ENCODE assay signal across 10 cellular contexts in the genomic region with DNA sequence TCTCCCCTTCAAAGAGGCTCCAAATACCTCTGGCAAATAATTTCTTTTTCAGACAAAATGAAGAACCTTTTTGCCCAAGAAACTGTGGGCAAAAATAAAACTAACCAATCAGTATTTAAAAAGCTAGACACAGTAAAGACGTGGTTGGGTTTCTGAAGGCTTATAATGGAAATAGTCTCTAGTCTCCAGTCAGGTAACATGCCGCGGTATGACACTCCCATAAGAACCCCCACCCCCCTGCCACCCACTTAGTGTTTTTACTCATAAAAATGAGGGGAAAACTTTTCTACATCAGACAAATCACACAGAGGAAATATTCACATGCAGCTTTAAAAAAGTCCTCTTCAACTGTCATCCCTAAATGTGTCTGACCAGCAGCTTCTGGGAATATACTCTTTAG.
DNase-seq lines count a peak whose midpoint lies in the region; ATAC-seq and TF ChIP-seq lines count a peak whose summit lies in the region.
"Had no signal": no experiment of that assay in that cellular context is flagged by ENCODE, and none has a peak within 500 bp of the region (broad histone marks: within the 10 kb centered on the region; RNA-seq: fewer than 3 reads in every experiment).

No MANE protein-coding gene starts in this region.

- intact Hi-C loops in heart right ventricle (cut with DNase I) = loop anchor here in 4 of 10 donors (2.0 to 5.0 kb wide), 3 partner anchors 52 to 117 kb away; a partner anchor contains a TSS
- intact Hi-C loops in Right ventricle myocardium superior (cut with DNase I) = loop anchor here (10.0 kb wide), 1 partner anchor 64 kb away; no protein-coding TSS in a partner anchor

- H3K4me1 ChIP-seq in heart right ventricle (peaks cover 0 to 81% (median 25%) of the 10 kb centered on the region in 9 donors), skeletal muscle tissue (ENCODE audit: control insufficient read depth in 3 of 3, insufficient read depth in 3 of 3, low read length in 3 of 3) (peaks cover 14 to 24% (median 18%) of the 10 kb centered on the region in 3 donors), upper lobe of left lung (peaks cover 21 to 40% (median 31%) of the 10 kb centered on the region in 4 donors)

- no peak overlapping the region for H3K9ac ChIP-seq in skeletal muscle tissue (ENCODE audit: low read depth in 1 of 3, low read length in 3 of 3)

- no peak for DNase-seq in heart right ventricle
- DNase-seq in Right ventricle myocardium superior = no peak
- DNase-seq in central memory CD8-positive, alpha-beta T cell (ENCODE audit: low spot score in 2 of 2) = no peak
- DNase-seq in upper lobe of left lung = no peak
- DNase-seq in HCEC 1CT = no peak
- DNase-seq in NCI-H1694 (lab: John Stamatoyannopoulos, UW) = no peak
- DNase-seq: activated CD4-positive, CD25-positive, alpha-beta regulatory T cell had no signal

- H3K36me3 Mint-ChIP-seq in central memory CD8-positive, alpha-beta T cell (ENCODE audit: insufficient read depth) = peaks cover 19% of the 10 kb centered on the region

- H3K9me3 ChIP-seq in heart right ventricle (no peaks in the 10 kb centered on the region), skeletal muscle tissue (ENCODE audit: control insufficient read depth in 3 of 3, low read length in 3 of 3) (no peaks in the 10 kb centered on the region), upper lobe of left lung (no peaks in the 10 kb centered on the region)

- no peak for TF ChIP-seq EP300 in upper lobe of left lung (IDR thresholded peaks at IDR 0.05)

- H3K27me3 ChIP-seq in heart right ventricle = no peaks in the 10 kb centered on the region
- H3K27me3 ChIP-seq in skeletal muscle tissue (ENCODE audit: control insufficient read depth in 3 of 3, insufficient read depth in 3 of 3, low read length in 3 of 3) = no peaks in the 10 kb centered on the region
- H3K27me3 ChIP-seq in upper lobe of left lung = no peaks in the 10 kb centered on the region

- TF ChIP-seq CTCF in heart right ventricle (IDR thresholded peaks at IDR 0.05) = no peak
- no peak for TF ChIP-seq CTCF in upper lobe of left lung (IDR thresholded peaks at IDR 0.05)

- peak overlapping the region; percentile 64 for H3K27ac Mint-ChIP-seq in central memory CD8-positive, alpha-beta T cell (ENCODE audit: low read depth)

- peaks cover 0 to 48% (median 9%) of the 10 kb centered on the region in 9 donors for H3K36me3 ChIP-seq in heart right ventricle
- H3K36me3 ChIP-seq in skeletal muscle tissue (ENCODE audit: control insufficient read depth in 3 of 3, insufficient read depth in 3 of 3, low read length in 3 of 3) = peaks cover 0 to 2% (median 0%) of the 10 kb centered on the region in 3 donors
- H3K36me3 ChIP-seq in upper lobe of left lung = peaks cover 0 to 19% (median 1%) of the 10 kb centered on the region in 4 donors

- H3K4me3 Mint-ChIP-seq in central memory CD8-positive, alpha-beta T cell = peak overlapping the region; percentile 7

- H3K4me3 ChIP-seq in heart right ventricle (no peak overlapping the region), skeletal muscle tissue (ENCODE audit: low read length in 3 of 3) (no peak overlapping the region), upper lobe of left lung (no peak overlapping the region)

- H3K9me3 Mint-ChIP-seq in central memory CD8-positive, alpha-beta T cell = no peaks in the 10 kb centered on the region

- H3K4me1 Mint-ChIP-seq in central memory CD8-positive, alpha-beta T cell = peaks cover 32% of the 10 kb centered on the region

- H3K27ac ChIP-seq in heart right ventricle (peak overlapping the region in 9 of 10 donors; percentile 65 to 89 (median 86)), skeletal muscle tissue (ENCODE audit: low read depth, low read length) (peak overlapping the region; percentile 90), upper lobe of left lung (peak overlapping the region; percentile 69 to 88 (median 83))

- ATAC-seq in heart right ventricle = no peak
- no peak for ATAC-seq in Right ventricle myocardium superior (ENCODE audit: poor library complexity)
- no peak for ATAC-seq in central memory CD8-positive, alpha-beta T cell (replicated peaks; ENCODE audit: extremely low read depth, poor library complexity, severe bottlenecking)
- no peak for ATAC-seq in upper lobe of left lung (ENCODE audit: low FRiP score in 2 of 2)
- no peak for ATAC-seq in HG03139 (IDR thresholded peaks at IDR 0.05; ENCODE audit: unreplicated experiment)
- ATAC-seq: HCT116 had no signal

- WGBS in heart right ventricle, 2 donors = 91 to 95% methylated on average over 3 of the region's 3 CpGs
- 87 to 88% methylated on average over 3 of the region's 3 CpGs for WGBS in upper lobe of left lung, 2 donors

- TF ChIP-seq POLR2A in upper lobe of left lung (IDR thresholded peaks at IDR 0.05) = no peak

- no peaks in the 10 kb centered on the region for H3K27me3 Mint-ChIP-seq in central memory CD8-positive, alpha-beta T cell
